In the genomic region with DNA sequence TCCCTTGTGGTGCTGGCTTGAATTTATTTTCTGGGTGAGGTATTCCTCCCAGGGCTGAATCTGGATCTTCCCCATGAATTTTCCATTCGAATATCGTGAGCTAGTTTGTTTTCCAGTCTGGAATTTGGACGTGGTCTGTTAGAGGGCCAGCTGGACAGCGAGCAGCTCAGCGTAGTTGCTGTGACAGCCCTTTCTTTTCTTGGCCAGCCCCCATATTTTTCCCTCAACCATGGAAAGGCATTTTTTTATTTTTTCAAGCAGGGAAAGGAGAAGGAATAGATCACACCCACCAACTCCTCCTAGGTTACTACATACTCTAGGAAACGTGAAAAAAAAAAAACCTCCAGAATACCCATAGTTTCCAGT, we compare ENCODE assay signal across 11 cellular contexts.
DNase-seq lines count a peak whose midpoint lies in the region; ATAC-seq and TF ChIP-seq lines count a peak whose summit lies in the region.
"Had no signal": no experiment of that assay in that cellular context is flagged by ENCODE, and none has a peak within 500 bp of the region (broad histone marks: within the 10 kb centered on the region; RNA-seq: fewer than 3 reads in every experiment).

No MANE protein-coding gene starts in this region.

- intact Hi-C loops in thyroid gland (cut with DNase I): no loop called here

- H3K36me3 ChIP-seq in mucosa of stomach (ENCODE audit: control insufficient read depth, insufficient read depth, low read length) (peaks cover 7% of the 10 kb centered on the region), thyroid gland (peaks cover 17% of the 10 kb centered on the region in 2 donors)

- no peak for ATAC-seq in HG03175 (IDR thresholded peaks at IDR 0.05; ENCODE audit: unreplicated experiment)
- ATAC-seq in GM18868 (IDR thresholded peaks at IDR 0.05; ENCODE audit: unreplicated experiment): no peak
- ATAC-seq: activated naive CD4-positive, alpha-beta T cell treated with anti-CD3 and anti-CD28 coated beads, Interleukin-2, amount 50 U/mL, for 72 hours; Panc1 had no signal

- in situ Hi-C loops in astrocyte of the cerebellum (cut with HindIII; ENCODE audit: low sequenced_read_pairs): no loop called here

- H3K4me3 ChIP-seq in astrocyte of the cerebellum (ENCODE audit: low read depth, low read length) (no peak overlapping the region), fibroblast of pulmonary artery (replicated peaks; ENCODE audit: low read depth, low read length) (peak overlapping the region; percentile 11), mucosa of stomach (ENCODE audit: low read length) (no peak overlapping the region), thyroid gland (replicated peaks in 1 of 3) (peak overlapping the region in 1 of 3 donors; percentile 1)

- peak in 1 of 2 donors; percentile 44 for TF ChIP-seq POLR2A in thyroid gland (IDR thresholded peaks at IDR 0.05)

- H3K27ac ChIP-seq in thyroid gland: peak overlapping the region; percentile 70 to 97 (median 90)

- 6 to 15% methylated on average over 6 of the region's 6 CpGs for whole genome bisulfite sequencing in thyroid gland, 2 donors

- TF ChIP-seq CTCF in astrocyte of the cerebellum (IDR thresholded peaks at IDR 0.05; ENCODE audit: low read depth, low read length, missing control alignments) (no peak), fibroblast of pulmonary artery (IDR thresholded peaks at IDR 0.05; ENCODE audit: low read length, missing control alignments) (no peak), thyroid gland (IDR thresholded peaks at IDR 0.05) (no peak), GM20000 (IDR thresholded peaks at IDR 0.05; ENCODE audit: extremely low read depth, missing control alignments) (no peak)

- peak overlapping the region; percentile 48 for H3K9ac ChIP-seq in mucosa of stomach (ENCODE audit: low read length)

- no peaks in the 10 kb centered on the region for H3K27me3 ChIP-seq in mucosa of stomach (ENCODE audit: control insufficient read depth, insufficient read depth, low read length)
- no peaks in the 10 kb centered on the region for H3K27me3 ChIP-seq in thyroid gland

- H3K4me1 ChIP-seq in mucosa of stomach (ENCODE audit: control insufficient read depth, insufficient read depth, low read length): peaks cover 19% of the 10 kb centered on the region
- peaks cover 29 to 46% of the 10 kb centered on the region in 2 donors for H3K4me1 ChIP-seq in thyroid gland

- H3K9me3 ChIP-seq in mucosa of stomach (ENCODE audit: control insufficient read depth, low read length) (no peaks in the 10 kb centered on the region), thyroid gland (no peaks in the 10 kb centered on the region)

- peak; percentile 80 for DNase-seq in astrocyte of the cerebellum (ENCODE audit: low read depth)
- DNase-seq in fibroblast of pulmonary artery (ENCODE audit: low read depth): peak; percentile 86
- DNase-seq in thyroid gland: peak; percentile 70 to 75
- DNase-seq in GM20000 (ENCODE audit: low spot score): no peak
- DNase-seq: DMS79 treated with DMSO at 0.1 percent for 48 hours, NCI-H187 treated with DMSO at 0.1 percent for 48 hours had no signal
